ENCODE assay signal across 8 cellular contexts in genomic region chr1:107430540-107431228, GRCh38.
DNase-seq lines count a peak whose midpoint lies in the region; ATAC-seq and TF ChIP-seq lines count a peak whose summit lies in the region.

No MANE protein-coding gene starts in this region.

- TF ChIP-seq EP300 in neural cell (conservative IDR thresholded peaks at IDR 0.05; ENCODE audit: poor library complexity, severe bottlenecking): no peak

- H3K9me3 ChIP-seq in RWPE2 (ENCODE audit: severe bottlenecking): no peaks in the 10 kb centered on the region
- H3K9me3 ChIP-seq in neural cell (ENCODE audit: low read length): peaks cover 4% of the 10 kb centered on the region
- no peaks in the 10 kb centered on the region for H3K9me3 ChIP-seq in effector memory CD4-positive, alpha-beta T cell (ENCODE audit: control insufficient read depth, low read length)

- TF ChIP-seq CTCF in RWPE2 (IDR thresholded peaks at IDR 0.05; ENCODE audit: poor library complexity, severe bottlenecking) (peak; percentile 89), epithelial cell of esophagus (IDR thresholded peaks at IDR 0.05; ENCODE audit: insufficient read depth, low read depth, low read length, missing control alignments) (peak; percentile 90), neural cell (IDR thresholded peaks at IDR 0.05; ENCODE audit: poor library complexity, severe bottlenecking) (peak; percentile 35)

- H3K27ac ChIP-seq in RWPE2 (ENCODE audit: poor library complexity, severe bottlenecking) (no peak overlapping the region), neural cell (ENCODE audit: low read length) (no peak overlapping the region)
- no peak overlapping the region for H3K27ac ChIP-seq in effector memory CD4-positive, alpha-beta T cell (ENCODE audit: insufficient read depth, low read length, poor library complexity, severe bottlenecking)

- no peaks in the 10 kb centered on the region for H3K79me2 ChIP-seq in neural cell (replicated peaks; ENCODE audit: insufficient read depth, low read length)

- peak; percentile 26 to 44 for ATAC-seq in activated naive CD4-positive, alpha-beta T cell treated with anti-CD3 and anti-CD28 coated beads, Interleukin-2, amount 50 U/mL, for 72 hours
- ATAC-seq in GM21360 (IDR thresholded peaks at IDR 0.05; ENCODE audit: unreplicated experiment): peak; percentile 91
- peak; percentile 75 for ATAC-seq in HG03575 (IDR thresholded peaks at IDR 0.05; ENCODE audit: extremely low read depth, insufficient number of reproducible peaks, low FRiP score, unreplicated experiment)
- ATAC-seq in RWPE2 (ENCODE audit: low read depth): peak; percentile 65; the same call in 2 of the 3 replicates

- H3K9me3 Mint-ChIP-seq in activated naive CD4-positive, alpha-beta T cell treated with anti-CD3 and anti-CD28 coated beads, Interleukin-2, amount 50 U/mL, for 72 hours: no peaks in the 10 kb centered on the region

- no peaks in the 10 kb centered on the region for H3K36me3 ChIP-seq in RWPE2 (ENCODE audit: low read depth)
- H3K36me3 ChIP-seq in neural cell (ENCODE audit: insufficient read depth, low read length): no peaks in the 10 kb centered on the region
- H3K36me3 ChIP-seq in effector memory CD4-positive, alpha-beta T cell (ENCODE audit: control insufficient read depth, insufficient read depth, low read length): no peaks in the 10 kb centered on the region

- no peaks in the 10 kb centered on the region for H3K36me3 Mint-ChIP-seq in activated naive CD4-positive, alpha-beta T cell treated with anti-CD3 and anti-CD28 coated beads, Interleukin-2, amount 50 U/mL, for 72 hours

- H4K20me1 ChIP-seq in neural cell (ENCODE audit: insufficient read depth): no peaks in the 10 kb centered on the region

- H3K27me3 ChIP-seq in RWPE2 (ENCODE audit: insufficient read depth, poor library complexity, severe bottlenecking) (no peaks in the 10 kb centered on the region), neural cell (ENCODE audit: insufficient read depth, low read depth, low read length) (no peaks in the 10 kb centered on the region)
- H3K27me3 ChIP-seq in effector memory CD4-positive, alpha-beta T cell (replicated peaks; ENCODE audit: control insufficient read depth, insufficient read depth, low read length, poor library complexity, severe bottlenecking): no peaks in the 10 kb centered on the region

- no peak overlapping the region for H3K9ac ChIP-seq in neural cell (ENCODE audit: low read length)

- H3K27ac Mint-ChIP-seq in activated naive CD4-positive, alpha-beta T cell treated with anti-CD3 and anti-CD28 coated beads, Interleukin-2, amount 50 U/mL, for 72 hours: no peak overlapping the region

- no peak overlapping the region for H3K4me3 ChIP-seq in RWPE2 (ENCODE audit: severe bottlenecking)
- no peak overlapping the region for H3K4me3 ChIP-seq in epithelial cell of esophagus (ENCODE audit: low read length)
- H3K4me3 ChIP-seq in neural cell (ENCODE audit: low read length): no peak overlapping the region
- no peak overlapping the region for H3K4me3 ChIP-seq in effector memory CD4-positive, alpha-beta T cell (ENCODE audit: insufficient read depth, low read depth, low read length, poor library complexity, severe bottlenecking)

- no peak overlapping the region for H3K4me2 ChIP-seq in neural cell (ENCODE audit: low read length)

- no peaks in the 10 kb centered on the region for H3F3A ChIP-seq in neural cell (ENCODE audit: insufficient read depth, low read length, poor library complexity, severe bottlenecking)

- DNase-seq in activated naive CD4-positive, alpha-beta T cell treated with anti-CD3 and anti-CD28 coated beads, Interleukin-2, amount 50 U/mL, for 72 hours (ENCODE audit: low spot score in 2 of 2): peak in 1 of 2 donors; percentile 32
- no peak for DNase-seq in activated naive CD4-positive, alpha-beta T cell treated with Interleukin-2 at 50 U/mL for 16 hours
- DNase-seq in RWPE2 (ENCODE audit: low spot score): no peak
- peak; percentile 75 for DNase-seq in epithelial cell of esophagus (ENCODE audit: low read depth)
- DNase-seq in effector memory CD4-positive, alpha-beta T cell: no peak

- H3K9me2 ChIP-seq in neural cell (ENCODE audit: insufficient read depth, low read length): no peaks in the 10 kb centered on the region

- no peak overlapping the region for H2AFZ ChIP-seq in neural cell (ENCODE audit: low read depth, low read length)

- H3K4me1 ChIP-seq in RWPE2 (ENCODE audit: insufficient read depth, poor library complexity, severe bottlenecking): no peaks in the 10 kb centered on the region
- no peaks in the 10 kb centered on the region for H3K4me1 ChIP-seq in effector memory CD4-positive, alpha-beta T cell (ENCODE audit: control insufficient read depth, insufficient read depth, low read length, poor library complexity, severe bottlenecking)

- no peak for TF ChIP-seq RAD21 in neural cell (conservative IDR thresholded peaks at IDR 0.05)

TF ChIP-seq in neural cell, 6 proteins besides CTCF, POLR2A, EP300 and RAD21:
- TF ChIP-seq SMC3 (conservative IDR thresholded peaks at IDR 0.05; ENCODE audit: poor library complexity) (peak; percentile 26), EZH2 (IDR thresholded peaks at IDR 0.05; ENCODE audit: borderline replicate concordance, insufficient read depth, low read length, poor library complexity, severe bottlenecking) (no peak)
TF ChIP-seq in neural cell: peak in this region for 1.

Comparison
In these comparisons a context has a peak if more than half of its experiments do, and no peak if none do; other contexts are left out.
1. ATAC-seq: peak in every context shown above with its lines; median percentile 91 in GM21360; 75 in HG03575; 65 in RWPE2; 35 in activated naive CD4-positive, alpha-beta T cell treated with anti-CD3 and anti-CD28 coated beads, Interleukin-2, amount 50 U/mL, for 72 hours.
2. CTCF ChIP-seq: peak in every context shown above with its lines; median percentile 90 in epithelial cell of esophagus; 89 in RWPE2; 35 in neural cell.